13 cellular contexts compared by ENCODE assay signal in genomic region chr2:156472686-156473085, GRCh38. TPM values are rescaled to one million over a fixed set of nuclear protein-coding genes. Genes with fewer than 3 reads are reported as not detected.
DNase-seq lines count a peak whose midpoint lies in the region; ATAC-seq and TF ChIP-seq lines count a peak whose summit lies in the region.
"Had no signal": no experiment of that assay in that cellular context is flagged by ENCODE, and none has a peak within 500 bp of the region (broad histone marks: within the 10 kb centered on the region; RNA-seq: fewer than 3 reads in every experiment).

No MANE protein-coding gene starts in this region.

- intact Hi-C loops in esophagus muscularis mucosa (cut with DNase I), result no loop called here

- no peak for TF ChIP-seq CTCF in esophagus muscularis mucosa (IDR thresholded peaks at IDR 0.05)

- TF ChIP-seq EP300 in esophagus muscularis mucosa (IDR thresholded peaks at IDR 0.05), result no peak

- CTCF ChIA-PET in activated CD8-positive, alpha-beta memory T cell treated with anti-CD3 and anti-CD28 coated beads, Interleukin-2, amount 10 ng/mL, durations not matched to agents 7 days and 5 days (lab: Charles Lee), result interaction anchor here (1.2 to 1.5 kb wide), 2 partner anchors 27 to 138 kb away, joined by 4 to 6 read pairs; no protein-coding TSS in a partner anchor

- peaks cover 47% of the 10 kb centered on the region for H3K4me1 Mint-ChIP-seq in activated CD8-positive, alpha-beta memory T cell treated with anti-CD3 and anti-CD28 coated beads, Interleukin-2, amount 10 ng/mL, durations not matched to agents 7 days and 5 days
- peaks cover 40% of the 10 kb centered on the region for H3K4me1 Mint-ChIP-seq in stimulated activated memory B cell treated with anti-CD40 and anti-IgM and Interleukin-4, amounts not matched to agents 10 μg/mL and 1 μg/mL and 100 μg/mL, for 72 hours

- H3K27ac ChIP-seq in esophagus muscularis mucosa (replicated peaks in 1 of 4), result no peak overlapping the region

- DNase-seq in activated CD8-positive, alpha-beta memory T cell treated with anti-CD3 and anti-CD28 coated beads, Interleukin-2, amount 10 ng/mL, durations not matched to agents 7 days and 5 days, result no peak
- no peak for DNase-seq in activated CD8-positive, alpha-beta memory T cell treated with anti-CD3 and anti-CD28 coated beads, Interleukin-2, amount 50 U/mL, for 4 hours
- DNase-seq in esophagus muscularis mucosa (ENCODE audit: extremely low spot score) (no peak), NCI-H1092 (lab: John Stamatoyannopoulos, UW) (no peak)
- DNase-seq: effector CD8-positive, alpha-beta T cell; Karpas-422; left colon; NCI-H2171 had no signal

- H3K4me3 Mint-ChIP-seq in activated CD8-positive, alpha-beta memory T cell treated with anti-CD3 and anti-CD28 coated beads, Interleukin-2, amount 10 ng/mL, durations not matched to agents 7 days and 5 days, result no peak overlapping the region
- H3K4me3 Mint-ChIP-seq in stimulated activated memory B cell treated with anti-CD40 and anti-IgM and Interleukin-4, amounts not matched to agents 10 μg/mL and 1 μg/mL and 100 μg/mL, for 72 hours, result no peak overlapping the region
- H3K4me3 Mint-ChIP-seq: T-helper 1 cell treated with Interleukin-12 subunit alpha and Interleukin-12 subunit beta and Interleukin-4 antibody, amounts not matched to agents 30 μg/mL and 1 μg/mL, for 36 hours had no signal

- peak; percentile 54 for ATAC-seq in activated CD8-positive, alpha-beta memory T cell treated with anti-CD3 and anti-CD28 coated beads, Interleukin-2, amount 10 ng/mL, durations not matched to agents 7 days and 5 days
- ATAC-seq in GM21825 (IDR thresholded peaks at IDR 0.05; ENCODE audit: unreplicated experiment) (peak; percentile 44), HG03432 (IDR thresholded peaks at IDR 0.05; ENCODE audit: unreplicated experiment) (peak; percentile 45), GM21526 (IDR thresholded peaks at IDR 0.05; ENCODE audit: low FRiP score, unreplicated experiment) (no peak)
- peak; percentile 61 for ATAC-seq in stimulated activated memory B cell treated with anti-CD40 and anti-IgM and Interleukin-4, amounts not matched to agents 10 μg/mL and 1 μg/mL and 100 μg/mL, for 72 hours
- ATAC-seq: left colon had no signal

- H3K4me1 ChIP-seq in esophagus muscularis mucosa, result peaks cover 11 to 43% (median 37%) of the 10 kb centered on the region in 4 donors

- H3K4me3 ChIP-seq in esophagus muscularis mucosa, result no peak overlapping the region

- H3K27me3 ChIP-seq in esophagus muscularis mucosa, result no peaks in the 10 kb centered on the region

- no peaks in the 10 kb centered on the region for H3K36me3 ChIP-seq in esophagus muscularis mucosa

- H3K36me3 Mint-ChIP-seq in activated CD8-positive, alpha-beta memory T cell treated with anti-CD3 and anti-CD28 coated beads, Interleukin-2, amount 10 ng/mL, durations not matched to agents 7 days and 5 days, result peaks cover 29% of the 10 kb centered on the region
- H3K36me3 Mint-ChIP-seq in stimulated activated memory B cell treated with anti-CD40 and anti-IgM and Interleukin-4, amounts not matched to agents 10 μg/mL and 1 μg/mL and 100 μg/mL, for 72 hours, result peaks cover 10% of the 10 kb centered on the region

- no peaks in the 10 kb centered on the region for H3K27me3 Mint-ChIP-seq in activated CD8-positive, alpha-beta memory T cell treated with anti-CD3 and anti-CD28 coated beads, Interleukin-2, amount 10 ng/mL, durations not matched to agents 7 days and 5 days
- no peaks in the 10 kb centered on the region for H3K27me3 Mint-ChIP-seq in stimulated activated memory B cell treated with anti-CD40 and anti-IgM and Interleukin-4, amounts not matched to agents 10 μg/mL and 1 μg/mL and 100 μg/mL, for 72 hours

- no peaks in the 10 kb centered on the region for H3K9me3 ChIP-seq in esophagus muscularis mucosa

- H3K9me3 Mint-ChIP-seq in activated CD8-positive, alpha-beta memory T cell treated with anti-CD3 and anti-CD28 coated beads, Interleukin-2, amount 10 ng/mL, durations not matched to agents 7 days and 5 days (ENCODE audit: low read depth), result no peaks in the 10 kb centered on the region
- H3K9me3 Mint-ChIP-seq in stimulated activated memory B cell treated with anti-CD40 and anti-IgM and Interleukin-4, amounts not matched to agents 10 μg/mL and 1 μg/mL and 100 μg/mL, for 72 hours, result no peaks in the 10 kb centered on the region
- H3K9me3 Mint-ChIP-seq: T-helper 1 cell treated with Interleukin-12 subunit alpha and Interleukin-12 subunit beta and Interleukin-4 antibody, amounts not matched to agents 30 μg/mL and 1 μg/mL, for 36 hours had no signal

- H3K27ac Mint-ChIP-seq in activated CD8-positive, alpha-beta memory T cell treated with anti-CD3 and anti-CD28 coated beads, Interleukin-2, amount 10 ng/mL, durations not matched to agents 7 days and 5 days, result no peak overlapping the region
- H3K27ac Mint-ChIP-seq in stimulated activated memory B cell treated with anti-CD40 and anti-IgM and Interleukin-4, amounts not matched to agents 10 μg/mL and 1 μg/mL and 100 μg/mL, for 72 hours, result no peak overlapping the region
- H3K27ac Mint-ChIP-seq: T-helper 1 cell treated with Interleukin-12 subunit alpha and Interleukin-12 subunit beta and Interleukin-4 antibody, amounts not matched to agents 30 μg/mL and 1 μg/mL, for 36 hours had no signal

- TF ChIP-seq POLR2A in esophagus muscularis mucosa (IDR thresholded peaks at IDR 0.05; ENCODE audit: low read depth), result no peak

RNA-seq across cellular contexts. Expression of gene GPD2, which starts 36.5 kb away (rescaled TPM):
- 10 to 100 TPM; 23.6 to 26.1 TPM for total RNA-seq in activated CD8-positive, alpha-beta memory T cell treated with anti-CD3 and anti-CD28 coated beads, Interleukin-2, amount 10 ng/mL, durations not matched to agents 7 days and 5 days
- total RNA-seq in esophagus muscularis mucosa, result 10 to 100 TPM; 19.5 to 26.0 (median 22.5) TPM
